Comparison of ENCODE assay signal across 14 cellular contexts in the genomic region with DNA sequence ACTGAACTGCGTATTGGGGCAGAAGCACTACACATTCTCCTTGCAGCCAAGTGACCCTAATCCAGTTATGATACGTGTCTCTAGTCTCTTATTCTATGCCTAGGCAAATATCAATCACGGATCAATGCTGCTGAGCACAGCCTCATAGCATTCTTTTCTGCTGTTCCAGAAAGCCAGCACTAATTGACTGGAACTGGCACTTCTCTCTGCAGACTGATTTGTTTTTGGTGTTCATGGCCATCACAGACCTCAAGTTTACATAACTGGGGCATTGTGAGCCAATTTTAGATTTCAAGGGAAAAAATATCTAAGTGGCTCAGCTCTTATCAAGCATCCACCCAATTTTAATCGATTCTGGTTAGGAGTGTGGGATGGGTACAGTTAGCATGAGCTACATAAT. TPM values are rescaled to one million over a fixed set of nuclear protein-coding genes. Genes with fewer than 3 reads are reported as not detected.
A peak's percentile ranks its signal among the peaks of the same experiment; 100 is the strongest.
DNase-seq lines count a peak whose midpoint lies in the region; ATAC-seq and TF ChIP-seq lines count a peak whose summit lies in the region.
"Had no signal": no experiment of that assay in that cellular context is flagged by ENCODE, and none has a peak within 500 bp of the region (broad histone marks: within the 10 kb centered on the region; RNA-seq: fewer than 3 reads in every experiment).

No MANE protein-coding gene starts in this region.

- POLR2A ChIA-PET in activated CD4-positive, alpha-beta T cell treated with anti-CD3 and anti-CD28 coated beads, Interleukin-2, amount 10 ng/mL, durations not matched to agents 7 days and 5 days (lab: Charles Lee) = no interaction called here

- peak overlapping the region; percentile 26 for H3K27ac ChIP-seq in cingulate gyrus (ENCODE audit: low read depth, low read length)
- peak overlapping the region; percentile 86 for H3K27ac ChIP-seq in substantia nigra (ENCODE audit: low read depth, low read length, poor library complexity, severe bottlenecking)
- H3K27ac ChIP-seq: C4-2B had no signal

- H3K9me3 Mint-ChIP-seq in activated CD4-positive, alpha-beta T cell treated with anti-CD3 and anti-CD28 coated beads, Interleukin-2, amount 10 ng/mL, durations not matched to agents 7 days and 5 days = no peaks in the 10 kb centered on the region
- H3K9me3 Mint-ChIP-seq: CD4-positive, alpha-beta T cell; H9 had no signal

- H3K36me3 Mint-ChIP-seq in activated CD4-positive, alpha-beta T cell treated with anti-CD3 and anti-CD28 coated beads, Interleukin-2, amount 10 ng/mL, durations not matched to agents 7 days and 5 days (ENCODE audit: low read depth) = no peaks in the 10 kb centered on the region

- ATAC-seq in HG03342 (IDR thresholded peaks at IDR 0.05; ENCODE audit: unreplicated experiment) = no peak
- ATAC-seq in stimulated activated naive CD8-positive, alpha-beta T cell treated with anti-CD3 and anti-CD28 coated beads, Interleukin-15, Interleukin-2, amounts not matched to agents 100 U/mL and 50 U/mL, for 24 hours = no peak

- TF ChIP-seq CTCF in fibroblast of the aortic adventitia (IDR thresholded peaks at IDR 0.05; ENCODE audit: insufficient read depth, low read length) = no peak

- H3K27me3 Mint-ChIP-seq in activated CD4-positive, alpha-beta T cell treated with anti-CD3 and anti-CD28 coated beads, Interleukin-2, amount 10 ng/mL, durations not matched to agents 7 days and 5 days = peaks cover 2% of the 10 kb centered on the region

- H3K4me3 ChIP-seq in fibroblast of the aortic adventitia (ENCODE audit: low read depth, low read length) = no peak overlapping the region

- H3K27ac Mint-ChIP-seq in activated CD4-positive, alpha-beta T cell treated with anti-CD3 and anti-CD28 coated beads, Interleukin-2, amount 10 ng/mL, durations not matched to agents 7 days and 5 days = no peak overlapping the region
- H3K27ac Mint-ChIP-seq: CD4-positive, alpha-beta T cell; H9 had no signal

- CTCF ChIA-PET in activated CD4-positive, alpha-beta T cell treated with anti-CD3 and anti-CD28 coated beads, Interleukin-2, amount 10 ng/mL, durations not matched to agents 7 days and 5 days (lab: Charles Lee) = no interaction called here

- no peak overlapping the region for H3K4me3 Mint-ChIP-seq in activated CD4-positive, alpha-beta T cell treated with anti-CD3 and anti-CD28 coated beads, Interleukin-2, amount 10 ng/mL, durations not matched to agents 7 days and 5 days
- H3K4me3 Mint-ChIP-seq: CD4-positive, alpha-beta T cell; H9 had no signal

- DNase-seq in fibroblast of the aortic adventitia (ENCODE audit: low read depth) = peak; percentile 27
- no peak for DNase-seq in substantia nigra (lab: John Stamatoyannopoulos, UW)
- no peak for DNase-seq in activated CD4-positive, alpha-beta T cell treated with anti-CD3 and anti-CD28 coated beads, Interleukin-2, amount 10 ng/mL, durations not matched to agents 7 days and 5 days
- DNase-seq in stimulated activated naive CD8-positive, alpha-beta T cell treated with anti-CD3 and anti-CD28 coated beads, Interleukin-15, Interleukin-2, amounts not matched to agents 100 U/mL and 50 U/mL, for 24 hours = no peak
- DNase-seq: ACHN; AML-193; Caco-2; CD4-positive, alpha-beta T cell; H9 had no signal

- H3K4me1 Mint-ChIP-seq in activated CD4-positive, alpha-beta T cell treated with anti-CD3 and anti-CD28 coated beads, Interleukin-2, amount 10 ng/mL, durations not matched to agents 7 days and 5 days = no peaks in the 10 kb centered on the region

RNA-seq across cellular contexts. Expression of gene GLDN, which starts 37.9 kb away (rescaled TPM):
- total RNA-seq in fibroblast of the aortic adventitia (ENCODE audit: low replicate concordance) = 0.49 and 13.3 TPM in 2 replicates
- not detected for total RNA-seq in activated CD4-positive, alpha-beta T cell treated with anti-CD3 and anti-CD28 coated beads, Interleukin-2, amount 10 ng/mL, durations not matched to agents 7 days and 5 days
- total RNA-seq: CD4-positive, alpha-beta T cell had no signal

RNA-seq across cellular contexts. Expression of gene CYP19A1, which starts 41.0 kb away (rescaled TPM):
- total RNA-seq in fibroblast of the aortic adventitia (ENCODE audit: low replicate concordance) = 0.98 and 3.1 TPM in 2 replicates
- total RNA-seq in activated CD4-positive, alpha-beta T cell treated with anti-CD3 and anti-CD28 coated beads, Interleukin-2, amount 10 ng/mL, durations not matched to agents 7 days and 5 days = not detected
- total RNA-seq: CD4-positive, alpha-beta T cell; H1; H9; HT-29 had no signal
